ENCODE assay signal across 8 cellular contexts in the genomic region with DNA sequence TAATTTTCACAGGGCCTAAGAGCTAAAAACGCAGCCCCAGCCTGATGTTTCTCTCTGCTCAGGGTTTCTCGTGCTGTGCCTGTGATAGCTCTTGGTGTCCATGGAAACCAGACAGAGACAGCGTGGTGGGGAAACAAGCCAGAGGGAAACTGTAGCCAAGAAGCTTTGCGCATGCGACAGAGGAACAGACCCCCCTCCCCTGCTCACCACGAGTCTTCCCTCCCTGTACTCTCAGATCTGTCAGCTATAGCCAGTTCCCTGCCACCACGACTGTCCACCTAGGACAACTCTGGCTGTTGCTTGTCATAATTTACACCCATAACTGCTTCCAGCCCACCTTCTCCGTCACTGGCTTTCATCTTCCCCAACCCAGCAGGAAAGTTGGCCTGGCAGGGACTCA. TPM values are rescaled to one million over a fixed set of nuclear protein-coding genes. Genes with fewer than 3 reads are reported as not detected.
DNase-seq lines count a peak whose midpoint lies in the region; ATAC-seq, FAIRE-seq and TF ChIP-seq lines count a peak whose summit lies in the region.
"Had no signal": no experiment of that assay in that cellular context is flagged by ENCODE, and none has a peak within 500 bp of the region (broad histone marks: within the 10 kb centered on the region; RNA-seq: fewer than 3 reads in every experiment).

No MANE protein-coding gene starts in this region.

- H3K4me2 ChIP-seq in astrocyte (ENCODE audit: low read length): no peak overlapping the region

- H3K9ac ChIP-seq in astrocyte (ENCODE audit: low read length): no peak overlapping the region

- no peaks in the 10 kb centered on the region for H3K9me3 ChIP-seq in astrocyte (ENCODE audit: insufficient read depth, low read depth, low read length)

- ATAC-seq in stimulated activated memory B cell treated with anti-CD40 and anti-IgM and Interleukin-4, amounts not matched to agents 10 μg/mL and 1 μg/mL and 100 μg/mL, for 72 hours: no peak
- ATAC-seq in GM21367 (IDR thresholded peaks at IDR 0.05; ENCODE audit: unreplicated experiment): no peak

- no peaks in the 10 kb centered on the region for H4K20me1 ChIP-seq in astrocyte (ENCODE audit: insufficient read depth, low read length)

- no peaks in the 10 kb centered on the region for H3K79me2 ChIP-seq in astrocyte (ENCODE audit: insufficient read depth, low read length)

- H3K27ac Mint-ChIP-seq in astrocyte (ENCODE audit: unreplicated experiment): no peak overlapping the region
- H3K27ac Mint-ChIP-seq in stimulated activated memory B cell treated with anti-CD40 and anti-IgM and Interleukin-4, amounts not matched to agents 10 μg/mL and 1 μg/mL and 100 μg/mL, for 72 hours: no peak overlapping the region

- peaks cover 6% of the 10 kb centered on the region for H3K9me3 Mint-ChIP-seq in astrocyte (ENCODE audit: unreplicated experiment)
- no peaks in the 10 kb centered on the region for H3K9me3 Mint-ChIP-seq in stimulated activated memory B cell treated with anti-CD40 and anti-IgM and Interleukin-4, amounts not matched to agents 10 μg/mL and 1 μg/mL and 100 μg/mL, for 72 hours

- H3K36me3 ChIP-seq in astrocyte (ENCODE audit: insufficient read depth, low read length): no peaks in the 10 kb centered on the region

- no peak for FAIRE-seq in astrocyte (lab: Jason Lieb, UNC)
- FAIRE-seq: frontal cortex had no signal

- H3K4me3 Mint-ChIP-seq in astrocyte (ENCODE audit: unreplicated experiment): no peak overlapping the region
- no peak overlapping the region for H3K4me3 Mint-ChIP-seq in stimulated activated memory B cell treated with anti-CD40 and anti-IgM and Interleukin-4, amounts not matched to agents 10 μg/mL and 1 μg/mL and 100 μg/mL, for 72 hours

- H2AFZ ChIP-seq in astrocyte (ENCODE audit: low read depth, low read length): no peak overlapping the region

- H3K36me3 Mint-ChIP-seq in astrocyte (ENCODE audit: low read depth, unreplicated experiment): no peaks in the 10 kb centered on the region
- no peaks in the 10 kb centered on the region for H3K36me3 Mint-ChIP-seq in stimulated activated memory B cell treated with anti-CD40 and anti-IgM and Interleukin-4, amounts not matched to agents 10 μg/mL and 1 μg/mL and 100 μg/mL, for 72 hours

- H3K4me1 ChIP-seq in astrocyte (ENCODE audit: insufficient read depth, low read length): no peaks in the 10 kb centered on the region

- H3K27me3 Mint-ChIP-seq in astrocyte (ENCODE audit: low read depth, unreplicated experiment): peaks cover 10% of the 10 kb centered on the region
- H3K27me3 Mint-ChIP-seq in stimulated activated memory B cell treated with anti-CD40 and anti-IgM and Interleukin-4, amounts not matched to agents 10 μg/mL and 1 μg/mL and 100 μg/mL, for 72 hours: no peaks in the 10 kb centered on the region

- H3K27ac ChIP-seq in astrocyte (ENCODE audit: low read depth, low read length) (no peak overlapping the region), substantia nigra (ENCODE audit: low read depth, low read length, poor library complexity, severe bottlenecking) (peak overlapping the region; percentile 54)

- H3K27me3 ChIP-seq in astrocyte (ENCODE audit: insufficient read depth, low read length): no peaks in the 10 kb centered on the region

- H3K4me3 ChIP-seq in astrocyte (ENCODE audit: insufficient read depth, low read depth, low read length): no peak overlapping the region

- TF ChIP-seq CTCF in astrocyte (IDR thresholded peaks at IDR 0.05; ENCODE audit: insufficient read depth, low read depth, low read length): no peak

- H3K4me1 Mint-ChIP-seq in astrocyte (ENCODE audit: low read depth, unreplicated experiment): peaks cover 6% of the 10 kb centered on the region
- H3K4me1 Mint-ChIP-seq in stimulated activated memory B cell treated with anti-CD40 and anti-IgM and Interleukin-4, amounts not matched to agents 10 μg/mL and 1 μg/mL and 100 μg/mL, for 72 hours: no peaks in the 10 kb centered on the region

- DNase-seq in NCI-H146 treated with DMSO at 0.1 percent for 48 hours (lab: John Stamatoyannopoulos, UW; ENCODE audit: unreplicated experiment): peak; percentile 57
- DNase-seq in astrocyte (ENCODE audit: low read depth): peak; percentile 49
- peak in 46 of 51 donors; percentile 10 to 90 (median 55) for DNase-seq in hypothalamus (lab: John Stamatoyannopoulos, UW)
- DNase-seq in substantia nigra (lab: John Stamatoyannopoulos, UW): peak in 43 of 49 donors; percentile 4 to 80 (median 45)
- DNase-seq in dedifferentiated amniotic fluid mesenchymal stem cell (ENCODE audit: extremely low spot score): no peak

RNA-seq across cellular contexts. Expression of gene DNAJC27, which starts 13.2 kb away (rescaled TPM):
- total RNA-seq in astrocyte: 3.1 and 3.5 TPM in 2 replicates

RNA-seq across cellular contexts. Expression of gene EFR3B, which starts 57.0 kb away (rescaled TPM):
- 13.3 and 14.7 TPM in 2 replicates for total RNA-seq in astrocyte
